2 cellular contexts compared by ENCODE assay signal in genomic region chr16:3944457-3944856, GRCh38.
A peak's percentile ranks its signal among the peaks of the same experiment; 100 is the strongest.
TF ChIP-seq lines count a peak whose summit lies in the region.

No MANE protein-coding gene starts in this region.

TF ChIP-seq in HEK293, 187 proteins besides CTCF, POLR2A, EP300 and RAD21:
- peak; percentile 50; the same call in 1 of the 2 replicates for TF ChIP-seq PRDM10 (tag by site-specific recombination; IDR thresholded peaks at IDR 0.05)
- TF ChIP-seq ZNF513 (tag by site-specific recombination; IDR thresholded peaks at IDR 0.05) = peak; percentile 75; the same call in 1 of the 2 replicates
TF ChIP-seq in HEK293: peak in this region for 2; not testable (repeated sequence) for 185.

TF ChIP-seq in K562, 482 proteins besides CTCF, POLR2A, EP300 and RAD21:
- peak; percentile 17 for TF ChIP-seq PRDM10 (IDR thresholded peaks at IDR 0.05; ENCODE audit: partially characterized antibody)
